Comparison of ENCODE assay signal across 23 cellular contexts in the genomic region with DNA sequence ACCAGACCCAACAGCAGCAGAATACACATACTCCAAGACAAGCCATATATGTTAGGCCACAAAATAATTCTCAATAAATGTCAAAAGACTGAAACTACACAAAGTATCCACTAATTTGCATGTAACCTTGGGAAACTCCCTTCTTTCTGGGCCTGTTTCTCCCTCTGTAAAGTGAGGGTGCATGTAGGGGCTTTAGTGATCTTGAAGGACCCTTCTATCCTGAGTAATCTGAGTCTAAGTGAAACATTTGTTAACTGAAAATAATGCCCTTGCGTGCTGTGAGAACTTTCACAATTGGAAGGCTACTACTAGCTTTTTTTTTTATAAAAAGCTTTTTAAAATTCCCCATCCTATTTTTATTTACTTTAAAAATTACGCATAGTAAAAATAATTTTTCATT.
"Had no signal": no experiment of that assay in that cellular context is flagged by ENCODE, and none has a peak within 500 bp of the region (broad histone marks: within the 10 kb centered on the region; RNA-seq: fewer than 3 reads in every experiment).

No MANE protein-coding gene starts in this region.

- H3K27ac ChIP-seq: esophagus muscularis mucosa, foreskin keratinocyte, gastroesophageal sphincter, heart left ventricle, left lung, neutrophil, parathyroid adenoma, right lobe of liver, suprapubic skin, transverse colon, vagina had no signal

- DNase-seq: effector CD8-positive, alpha-beta T cell; foreskin keratinocyte; heart left ventricle; hippocampal formation; left cardiac atrium; left lung; mesenchymal stem cell; mucosa of descending colon; naive B cell; right lobe of liver; small intestine; stimulated activated CD4-positive, alpha-beta T cell treated with anti-CD3 and anti-CD28 coated beads, Interleukin-15, amount 100 ng/mL, for 24 hours; stimulated activated CD4-positive, alpha-beta T cell treated with anti-CD3 and anti-CD28 coated beads, Interleukin-2, amount 100 ng/mL, for 48 hours; stimulated activated naive CD4-positive, alpha-beta T cell; stimulated activated naive CD8-positive, alpha-beta T cell treated with anti-CD3 and anti-CD28 coated beads, Interleukin-15, amount 100 ng/mL, for 72 hours; transverse colon had no signal

- H3K27me3 ChIP-seq: esophagus muscularis mucosa, foreskin keratinocyte, gastroesophageal sphincter, left lung, neutrophil, suprapubic skin, transverse colon, vagina had no signal

- H3K4me3 ChIP-seq: esophagus muscularis mucosa, gastroesophageal sphincter, heart left ventricle, left lung, mucosa of descending colon, right lobe of liver, suprapubic skin, transverse colon, vagina had no signal

- H3K36me3 ChIP-seq: esophagus muscularis mucosa, gastroesophageal sphincter, heart left ventricle, left lung, neutrophil, right lobe of liver, suprapubic skin, transverse colon, vagina had no signal

- ATAC-seq: foreskin keratinocyte; gastroesophageal sphincter; heart left ventricle; left cardiac atrium; left lung; mucosa of descending colon; natural killer cell treated with Interleukin-12 subunit alpha and Interleukin-12 subunit beta and Interleukin-15 and Interleukin-18, amount 100 ng/mL, for 72 hours; right lobe of liver; stimulated activated naive CD8-positive, alpha-beta T cell treated with anti-CD3 and anti-CD28 coated beads, Interleukin-15, amount 100 ng/mL, for 72 hours had no signal

- H3K9me3 ChIP-seq: esophagus muscularis mucosa, gastroesophageal sphincter, left lung, mucosa of descending colon, neutrophil, right lobe of liver, suprapubic skin, transverse colon, vagina had no signal

- H3K4me1 ChIP-seq: esophagus muscularis mucosa, foreskin keratinocyte, gastroesophageal sphincter, heart left ventricle, left lung, parathyroid adenoma, right lobe of liver, suprapubic skin, transverse colon, vagina had no signal
